In the genomic region with DNA sequence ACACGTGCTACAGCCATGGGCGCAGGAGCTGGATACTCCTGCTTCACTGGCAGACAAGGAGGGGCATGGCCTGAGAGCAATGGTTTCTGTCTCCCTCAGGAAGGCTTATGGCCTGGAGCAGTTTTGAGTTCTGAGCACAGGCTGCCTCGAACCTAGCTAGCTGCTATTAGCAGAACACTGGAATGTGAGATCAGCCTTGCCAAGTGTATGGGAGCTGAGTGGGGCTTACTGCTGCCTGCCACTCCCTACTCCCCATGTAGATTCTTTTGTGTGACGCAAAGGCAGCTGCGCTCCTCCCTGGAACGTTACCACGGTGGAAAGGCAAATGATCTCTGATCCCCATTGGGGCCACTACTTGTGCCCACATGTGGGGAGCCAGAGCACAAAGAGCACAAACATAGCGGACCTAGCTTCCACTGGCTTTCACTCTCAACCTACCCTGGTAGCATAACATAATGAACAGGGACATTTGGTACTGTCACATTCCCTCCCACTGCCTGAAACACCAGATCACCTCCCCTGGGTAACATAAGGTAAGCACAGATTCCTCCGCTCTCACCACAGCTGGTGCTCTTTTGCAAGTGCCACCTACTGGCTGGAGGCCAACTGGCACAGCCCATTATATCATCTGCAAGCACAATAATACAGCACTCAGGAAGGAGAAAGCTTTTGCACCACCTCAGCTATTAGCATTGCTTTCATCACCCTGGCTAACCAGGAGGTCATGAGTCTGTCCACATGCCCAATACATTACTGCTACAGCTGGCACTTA, we compare ENCODE assay signal across 2 cellular contexts.
TF ChIP-seq lines count a peak whose summit lies in the region.

No MANE protein-coding gene starts in this region.

TF ChIP-seq in SK-N-SH treated with all-trans-retinoic acid at 6 μM for 48 hours, 23 proteins besides CTCF, POLR2A, EP300 and RAD21 (continued from another document):
- TF ChIP-seq, protein P1, sequence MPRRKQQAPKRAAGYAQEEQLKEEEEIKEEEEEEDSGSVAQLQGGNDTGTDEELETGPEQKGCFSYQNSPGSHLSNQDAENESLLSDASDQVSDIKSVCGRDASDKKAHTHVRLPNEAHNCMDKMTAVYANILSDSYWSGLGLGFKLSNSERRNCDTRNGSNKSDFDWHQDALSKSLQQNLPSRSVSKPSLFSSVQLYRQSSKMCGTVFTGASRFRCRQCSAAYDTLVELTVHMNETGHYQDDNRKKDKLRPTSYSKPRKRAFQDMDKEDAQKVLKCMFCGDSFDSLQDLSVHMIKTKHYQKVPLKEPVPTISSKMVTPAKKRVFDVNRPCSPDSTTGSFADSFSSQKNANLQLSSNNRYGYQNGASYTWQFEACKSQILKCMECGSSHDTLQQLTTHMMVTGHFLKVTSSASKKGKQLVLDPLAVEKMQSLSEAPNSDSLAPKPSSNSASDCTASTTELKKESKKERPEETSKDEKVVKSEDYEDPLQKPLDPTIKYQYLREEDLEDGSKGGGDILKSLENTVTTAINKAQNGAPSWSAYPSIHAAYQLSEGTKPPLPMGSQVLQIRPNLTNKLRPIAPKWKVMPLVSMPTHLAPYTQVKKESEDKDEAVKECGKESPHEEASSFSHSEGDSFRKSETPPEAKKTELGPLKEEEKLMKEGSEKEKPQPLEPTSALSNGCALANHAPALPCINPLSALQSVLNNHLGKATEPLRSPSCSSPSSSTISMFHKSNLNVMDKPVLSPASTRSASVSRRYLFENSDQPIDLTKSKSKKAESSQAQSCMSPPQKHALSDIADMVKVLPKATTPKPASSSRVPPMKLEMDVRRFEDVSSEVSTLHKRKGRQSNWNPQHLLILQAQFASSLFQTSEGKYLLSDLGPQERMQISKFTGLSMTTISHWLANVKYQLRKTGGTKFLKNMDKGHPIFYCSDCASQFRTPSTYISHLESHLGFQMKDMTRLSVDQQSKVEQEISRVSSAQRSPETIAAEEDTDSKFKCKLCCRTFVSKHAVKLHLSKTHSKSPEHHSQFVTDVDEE (CRISPR knock-in tag; IDR thresholded peaks at IDR 0.05) = no peak
- TF ChIP-seq ZFP30 (CRISPR knock-in tag; IDR thresholded peaks at IDR 0.05) = no peak
- TF ChIP-seq OSR1 (CRISPR knock-in tag; IDR thresholded peaks at IDR 0.05) = no peak
- TF ChIP-seq, protein P2, sequence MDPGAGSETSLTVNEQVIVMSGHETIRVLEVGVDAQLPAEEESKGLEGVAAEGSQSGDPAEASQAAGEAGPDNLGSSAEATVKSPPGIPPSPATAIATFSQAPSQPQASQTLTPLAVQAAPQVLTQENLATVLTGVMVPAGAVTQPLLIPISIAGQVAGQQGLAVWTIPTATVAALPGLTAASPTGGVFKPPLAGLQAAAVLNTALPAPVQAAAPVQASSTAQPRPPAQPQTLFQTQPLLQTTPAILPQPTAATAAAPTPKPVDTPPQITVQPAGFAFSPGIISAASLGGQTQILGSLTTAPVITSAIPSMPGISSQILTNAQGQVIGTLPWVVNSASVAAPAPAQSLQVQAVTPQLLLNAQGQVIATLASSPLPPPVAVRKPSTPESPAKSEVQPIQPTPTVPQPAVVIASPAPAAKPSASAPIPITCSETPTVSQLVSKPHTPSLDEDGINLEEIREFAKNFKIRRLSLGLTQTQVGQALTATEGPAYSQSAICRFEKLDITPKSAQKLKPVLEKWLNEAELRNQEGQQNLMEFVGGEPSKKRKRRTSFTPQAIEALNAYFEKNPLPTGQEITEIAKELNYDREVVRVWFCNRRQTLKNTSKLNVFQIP (CRISPR knock-in tag; IDR thresholded peaks at IDR 0.05; ENCODE audit: borderline replicate concordance, low read depth) = no peak
- TF ChIP-seq, protein P3, sequence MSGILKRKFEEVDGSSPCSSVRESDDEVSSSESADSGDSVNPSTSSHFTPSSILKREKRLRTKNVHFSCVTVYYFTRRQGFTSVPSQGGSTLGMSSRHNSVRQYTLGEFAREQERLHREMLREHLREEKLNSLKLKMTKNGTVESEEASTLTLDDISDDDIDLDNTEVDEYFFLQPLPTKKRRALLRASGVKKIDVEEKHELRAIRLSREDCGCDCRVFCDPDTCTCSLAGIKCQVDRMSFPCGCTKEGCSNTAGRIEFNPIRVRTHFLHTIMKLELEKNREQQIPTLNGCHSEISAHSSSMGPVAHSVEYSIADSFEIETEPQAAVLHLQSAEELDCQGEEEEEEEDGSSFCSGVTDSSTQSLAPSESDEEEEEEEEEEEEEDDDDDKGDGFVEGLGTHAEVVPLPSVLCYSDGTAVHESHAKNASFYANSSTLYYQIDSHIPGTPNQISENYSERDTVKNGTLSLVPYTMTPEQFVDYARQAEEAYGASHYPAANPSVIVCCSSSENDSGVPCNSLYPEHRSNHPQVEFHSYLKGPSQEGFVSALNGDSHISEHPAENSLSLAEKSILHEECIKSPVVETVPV (CRISPR knock-in tag; IDR thresholded peaks at IDR 0.05) = no peak
- no peak for TF ChIP-seq BACH2 (CRISPR knock-in tag; IDR thresholded peaks at IDR 0.05; ENCODE audit: borderline replicate concordance)
- TF ChIP-seq ISL1 (CRISPR knock-in tag; IDR thresholded peaks at IDR 0.05) = no peak
- TF ChIP-seq, protein P4, sequence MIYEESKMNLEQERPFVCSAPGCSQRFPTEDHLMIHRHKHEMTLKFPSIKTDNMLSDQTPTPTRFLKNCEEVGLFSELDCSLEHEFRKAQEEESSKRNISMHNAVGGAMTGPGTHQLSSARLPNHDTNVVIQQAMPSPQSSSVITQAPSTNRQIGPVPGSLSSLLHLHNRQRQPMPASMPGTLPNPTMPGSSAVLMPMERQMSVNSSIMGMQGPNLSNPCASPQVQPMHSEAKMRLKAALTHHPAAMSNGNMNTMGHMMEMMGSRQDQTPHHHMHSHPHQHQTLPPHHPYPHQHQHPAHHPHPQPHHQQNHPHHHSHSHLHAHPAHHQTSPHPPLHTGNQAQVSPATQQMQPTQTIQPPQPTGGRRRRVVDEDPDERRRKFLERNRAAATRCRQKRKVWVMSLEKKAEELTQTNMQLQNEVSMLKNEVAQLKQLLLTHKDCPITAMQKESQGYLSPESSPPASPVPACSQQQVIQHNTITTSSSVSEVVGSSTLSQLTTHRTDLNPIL (CRISPR knock-in tag; IDR thresholded peaks at IDR 0.05; ENCODE audit: low read depth) = no peak
- TF ChIP-seq ESRRG (CRISPR knock-in tag; IDR thresholded peaks at IDR 0.05) = no peak
- TF ChIP-seq ZNF8 (CRISPR knock-in tag; IDR thresholded peaks at IDR 0.05) = no peak
- no peak for TF ChIP-seq ZNF565 (CRISPR knock-in tag; conservative IDR thresholded peaks at IDR 0.05; ENCODE audit: low read depth)
TF ChIP-seq in SK-N-SH treated with all-trans-retinoic acid at 6 μM for 48 hours: peak in this region for 0.

TF ChIP-seq in SK-N-SH, 30 proteins besides CTCF, POLR2A, EP300 and RAD21 (continued from another document):
- TF ChIP-seq, protein P5, sequence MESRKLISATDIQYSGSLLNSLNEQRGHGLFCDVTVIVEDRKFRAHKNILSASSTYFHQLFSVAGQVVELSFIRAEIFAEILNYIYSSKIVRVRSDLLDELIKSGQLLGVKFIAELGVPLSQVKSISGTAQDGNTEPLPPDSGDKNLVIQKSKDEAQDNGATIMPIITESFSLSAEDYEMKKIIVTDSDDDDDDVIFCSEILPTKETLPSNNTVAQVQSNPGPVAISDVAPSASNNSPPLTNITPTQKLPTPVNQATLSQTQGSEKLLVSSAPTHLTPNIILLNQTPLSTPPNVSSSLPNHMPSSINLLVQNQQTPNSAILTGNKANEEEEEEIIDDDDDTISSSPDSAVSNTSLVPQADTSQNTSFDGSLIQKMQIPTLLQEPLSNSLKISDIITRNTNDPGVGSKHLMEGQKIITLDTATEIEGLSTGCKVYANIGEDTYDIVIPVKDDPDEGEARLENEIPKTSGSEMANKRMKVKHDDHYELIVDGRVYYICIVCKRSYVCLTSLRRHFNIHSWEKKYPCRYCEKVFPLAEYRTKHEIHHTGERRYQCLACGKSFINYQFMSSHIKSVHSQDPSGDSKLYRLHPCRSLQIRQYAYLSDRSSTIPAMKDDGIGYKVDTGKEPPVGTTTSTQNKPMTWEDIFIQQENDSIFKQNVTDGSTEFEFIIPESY (IDR thresholded peaks at IDR 0.05; ENCODE audit: borderline replicate concordance, low read depth) = no peak
- TF ChIP-seq FOXM1 (IDR thresholded peaks at IDR 0.05; ENCODE audit: low read depth) = no peak
